ENCODE assay signal across 22 cellular contexts in genomic region chr12:43029971-43030370, GRCh38.
"Had no signal": no experiment of that assay in that cellular context is flagged by ENCODE, and none has a peak within 500 bp of the region (broad histone marks: within the 10 kb centered on the region; RNA-seq: fewer than 3 reads in every experiment).

No MANE protein-coding gene starts in this region.

- H3K4me2 ChIP-seq: neural progenitor cell had no signal

- ATAC-seq: activated T-cell treated with anti-CD3 and anti-CD28 coated beads, Interleukin-2, amount 50 U/mL, for 4 hours; heart right ventricle; left lobe of liver; naive thymus-derived CD4-positive, alpha-beta T cell; upper lobe of right lung had no signal

- H2AFZ ChIP-seq: neural progenitor cell had no signal

- DNase-seq: activated B cell treated with CpG ODN at 0.5 μM for 24 hours; activated CD4-positive, alpha-beta T cell treated with anti-CD3 and anti-CD28 coated beads for 4 hours; activated CD4-positive, alpha-beta T cell treated with anti-CD3 and anti-CD28 coated beads, Interleukin-2, amount 50 U/mL, for 48 hours; activated CD8-positive, alpha-beta memory T cell treated with anti-CD3 and anti-CD28 coated beads, Interleukin-2, amount 50 U/mL, for 48 hours; activated naive CD4-positive, alpha-beta T cell; activated T-cell treated with anti-CD3 and anti-CD28 coated beads, Interleukin-2, amount 50 U/mL, for 4 hours; central memory CD4-positive, alpha-beta T cell; colonic mucosa; esophagus squamous epithelium; heart right ventricle; kidney; naive thymus-derived CD4-positive, alpha-beta T cell; posterior cingulate gyrus; stimulated activated CD4-positive, alpha-beta T cell treated with anti-CD3 and anti-CD28 coated beads, Interleukin-2, amount 100 ng/mL, for 48 hours; stimulated activated naive CD4-positive, alpha-beta T cell treated with Interleukin-2 at 50 U/mL for 16 hours; substantia nigra; T-helper 9 cell; thyroid gland; upper lobe of right lung had no signal

- H3K4me1 ChIP-seq: colonic mucosa, esophagus squamous epithelium, heart right ventricle, neural progenitor cell, upper lobe of right lung had no signal

- H3K36me3 ChIP-seq: colonic mucosa, esophagus squamous epithelium, heart right ventricle, neural progenitor cell, thyroid gland, upper lobe of right lung had no signal

- H3K4me3 ChIP-seq: colonic mucosa, esophagus squamous epithelium, heart right ventricle, lung, neural progenitor cell, thyroid gland, upper lobe of right lung had no signal

- H3K27me3 ChIP-seq: colonic mucosa, esophagus squamous epithelium, heart right ventricle, neural progenitor cell, thyroid gland, upper lobe of right lung had no signal

- H3K9ac ChIP-seq: neural progenitor cell had no signal

- H3K9me3 ChIP-seq: colonic mucosa, esophagus squamous epithelium, thyroid gland, upper lobe of right lung had no signal

- H3K27ac ChIP-seq: colonic mucosa, esophagus squamous epithelium, heart right ventricle, neural progenitor cell, thyroid gland, upper lobe of right lung had no signal
